In genomic region chr20:8153281-8153908, GRCh38 we compare ENCODE assay signal across 9 cellular contexts. TPM values are rescaled to one million over a fixed set of nuclear protein-coding genes. Genes with fewer than 3 reads are reported as not detected.
DNase-seq lines count a peak whose midpoint lies in the region; ATAC-seq, FAIRE-seq and TF ChIP-seq lines count a peak whose summit lies in the region.
"Had no signal": no experiment of that assay in that cellular context is flagged by ENCODE, and none has a peak within 500 bp of the region (broad histone marks: within the 10 kb centered on the region; RNA-seq: fewer than 3 reads in every experiment).

No MANE protein-coding gene starts in this region.

- WGBS in SK-N-SH (ENCODE audit: low lambda C conversion rate), result 59% methylated on average over 3 of the region's 3 CpGs
- 18% methylated on average over 3 of the region's 3 CpGs for WGBS in GM12878 (ENCODE audit: insufficient coverage, insufficient replicate concordance, low lambda C conversion rate, missing lambda C conversion rate)
- WGBS in prostate gland, result 11% methylated on average over 3 of the region's 3 CpGs
- no CpG with 5 or more reads among the region's 3 CpGs for WGBS in H9 (ENCODE audit: extremely low coverage, insufficient read length, low lambda C conversion rate)

- TF ChIP-seq RAD21 in SK-N-SH (IDR thresholded peaks at IDR 0.05; ENCODE audit: low read length) (no peak), GM12878 (IDR thresholded peaks at IDR 0.05; ENCODE audit: insufficient read depth, low read depth, low read length) (no peak)

- SMC1A ChIA-PET in GM12878 (lab: Charles Lee; ENCODE audit: uncharacterized antibody, unreplicated experiment), result interaction anchor here (1.2 kb wide), 1 partner anchor 26 kb away, joined by 3 read pairs; no protein-coding TSS in a partner anchor

- H2BK5ac ChIP-seq in H9 (ENCODE audit: insufficient read length, low read length), result no peak overlapping the region

- no peak overlapping the region for H3T11ph ChIP-seq in H9 (ENCODE audit: low read length)

- peaks cover 60% of the 10 kb centered on the region for H3F3A ChIP-seq in SK-N-SH (replicated peaks; ENCODE audit: insufficient read depth)

- H3K27me3 ChIP-seq in SK-N-SH (ENCODE audit: insufficient read depth), result no peaks in the 10 kb centered on the region
- no peaks in the 10 kb centered on the region; a peak in 1 of 4 replicates for H3K27me3 ChIP-seq in GM12878 (replicated peaks in 1 of 2; ENCODE audit: control insufficient read depth in 2 of 2, insufficient read depth in 2 of 2, low read length in 1 of 2)
- no peaks in the 10 kb centered on the region for H3K27me3 ChIP-seq in prostate gland (replicated peaks; ENCODE audit: insufficient read depth)
- H3K27me3 ChIP-seq in H9 (ENCODE audit: insufficient read depth, low read length), result no peaks in the 10 kb centered on the region
- H3K27me3 ChIP-seq: left lung had no signal

- H3K9me3 ChIP-seq in SK-N-SH (no peaks in the 10 kb centered on the region), GM12878 (replicated peaks; ENCODE audit: control insufficient read depth, insufficient read depth, low read length) (no peaks in the 10 kb centered on the region; the same call in 2 of the 3 replicates), prostate gland (no peaks in the 10 kb centered on the region), H9 (ENCODE audit: control insufficient read depth, low read depth, low read length) (no peaks in the 10 kb centered on the region)
- H3K9me3 ChIP-seq: left lung had no signal

- H3K18ac ChIP-seq in H9 (ENCODE audit: insufficient read length, low read depth, low read length), result no peak overlapping the region

- no peak overlapping the region; a peak in 1 of 7 replicates for H3K27ac Mint-ChIP-seq in H9

- ATAC-seq in SK-N-SH treated with all-trans-retinoic acid at 6 μM for 48 hours, result no peak
- peak; percentile 73 for ATAC-seq in HG03378 (IDR thresholded peaks at IDR 0.05; ENCODE audit: unreplicated experiment)
- ATAC-seq in GM12878, result peak; percentile 52
- ATAC-seq: left lung had no signal

- FAIRE-seq in GM12878 (lab: Jason Lieb, UNC), result no peak

- H3K9me2 ChIP-seq in SK-N-SH, result no peaks in the 10 kb centered on the region

- H3K4me3 ChIP-seq in SK-N-SH (ENCODE audit: low read depth in 2 of 2, low read length in 1 of 2), result no peak overlapping the region
- H3K4me3 ChIP-seq in GM12878, result no peak overlapping the region
- no peak overlapping the region for H3K4me3 ChIP-seq in prostate gland
- H3K4me3 ChIP-seq: left lung had no signal

- intact Hi-C loops in GM12878 (cut with micrococcal nuclease; ENCODE audit: unreplicated experiment), result loop anchor here (5.0 kb wide), 1 partner anchor 49 kb away; no protein-coding TSS in a partner anchor
- intact Hi-C loops in prostate gland (cut with DNase I), result no loop called here
- intact Hi-C loops in posterior vena cava (cut with DNase I), result no loop called here

- no peak overlapping the region for H3K9ac ChIP-seq in SK-N-SH
- H3K9ac ChIP-seq in GM12878 (ENCODE audit: control insufficient read depth, insufficient read depth, low read length), result no peak overlapping the region
- H3K9ac ChIP-seq in H9 (ENCODE audit: extremely low read depth, insufficient read length, low read length), result no peak overlapping the region

- H3K36me3 Mint-ChIP-seq in H9 (ENCODE audit: insufficient read depth in 1 of 3, low read depth in 3 of 3), result peaks cover 6% of the 10 kb centered on the region in 3 experiments

- H3K4me3 Mint-ChIP-seq in H9, result no peak overlapping the region

- TF ChIP-seq EP300 in SK-N-SH (IDR thresholded peaks at IDR 0.05; ENCODE audit: borderline replicate concordance in 1 of 2, low read depth in 1 of 2, low read length in 1 of 2), result no peak
- no peak for TF ChIP-seq EP300 in GM12878 (IDR thresholded peaks at IDR 0.05; ENCODE audit: borderline replicate concordance in 1 of 2, control insufficient read depth in 1 of 2, low read depth in 2 of 2, low read length in 2 of 2)

- no peak overlapping the region for H2BK120ac ChIP-seq in H9 (ENCODE audit: low read depth, low read length, poor library complexity, severe bottlenecking)

- no peaks in the 10 kb centered on the region for H3K4me1 Mint-ChIP-seq in H9

- POLR2A ChIA-PET in SK-N-SH (lab: Yijun Ruan, JAX) (no interaction called here), GM12878 (lab: Charles Lee) (no interaction called here)

- peak overlapping the region; percentile 66; the same call in 1 of the 2 replicates for H3K4me2 ChIP-seq in SK-N-SH
- no peak overlapping the region for H3K4me2 ChIP-seq in GM12878 (ENCODE audit: control insufficient read depth, insufficient read depth)
- no peak overlapping the region for H3K4me2 ChIP-seq in H9 (ENCODE audit: insufficient read depth, insufficient read length, low read length)

- H2BK20ac ChIP-seq in H9 (ENCODE audit: low read depth, low read length, poor library complexity, severe bottlenecking), result no peak overlapping the region

- no peak overlapping the region for H3K56ac ChIP-seq in H9 (ENCODE audit: insufficient read length, low read depth, low read length)

- no peak overlapping the region for H2AK5ac ChIP-seq in H9 (ENCODE audit: insufficient read length, low read length)

- no peak overlapping the region for H4K91ac ChIP-seq in H9 (ENCODE audit: insufficient read length, low read depth, low read length)

- H2BK15ac ChIP-seq in H9 (ENCODE audit: low read depth, low read length), result no peak overlapping the region

- RAD21 ChIA-PET in GM12878 (lab: Charles Lee; ENCODE audit: unreplicated experiment), result no interaction called here

- H3K14ac ChIP-seq in H9 (ENCODE audit: insufficient read depth, low read length), result no peak overlapping the region

- H4K8ac ChIP-seq in H9 (replicated peaks; ENCODE audit: insufficient read length, low read depth, low read length), result no peak overlapping the region

- in situ Hi-C loops in GM12878 (cut with MboI), result no loop called here

- H3K4me1 ChIP-seq in SK-N-SH (ENCODE audit: control insufficient read depth in 1 of 2, insufficient read depth in 2 of 2, low read depth in 1 of 2, low read length in 1 of 2), result peaks cover 5 to 78% of the 10 kb centered on the region in 2 experiments; a peak in 3 of 4 replicates
- no peaks in the 10 kb centered on the region for H3K4me1 ChIP-seq in GM12878 (ENCODE audit: control insufficient read depth, insufficient read depth, low read length)
- peaks cover 7% of the 10 kb centered on the region for H3K4me1 ChIP-seq in prostate gland (replicated peaks)
- H3K4me1 ChIP-seq in H9 (ENCODE audit: insufficient read depth, low read length), result no peaks in the 10 kb centered on the region

- CTCF ChIA-PET in SK-N-SH (lab: Yijun Ruan, JAX), result interaction anchor here (0.7 to 1.1 kb wide), 2 partner anchors 18 to 236 kb away, joined by 3 read pairs; no protein-coding TSS in a partner anchor
- CTCF ChIA-PET in GM12878 (lab: Yijun Ruan, JAX), result interaction anchor here (0.8 kb wide), 1 partner anchor 87 kb away, joined by 3 read pairs; no protein-coding TSS in a partner anchor

- H3K27ac ChIP-seq in SK-N-SH (ENCODE audit: low read depth in 2 of 2, low read length in 1 of 2), result peak overlapping the region; percentile 70 to 76; a peak in 3 of 4 replicates
- H3K27ac ChIP-seq in GM12878 (ENCODE audit: control insufficient read depth, insufficient read depth), result no peak overlapping the region
- no peak overlapping the region for H3K27ac ChIP-seq in prostate gland
- H3K27ac ChIP-seq in H9 (ENCODE audit: insufficient read length, low read depth, low read length), result no peak overlapping the region
- H3K27ac ChIP-seq: left lung had no signal

- DNase-seq in SK-N-SH, result no peak
- peak; percentile 51 for DNase-seq in GM12878 (ENCODE audit: low read depth, low spot score)
- DNase-seq in prostate gland (ENCODE audit: low spot score), result peak; percentile 13
- DNase-seq in NCI-H187 treated with DMSO at 0.1 percent for 48 hours (lab: John Stamatoyannopoulos, UW), result no peak
- no peak for DNase-seq in posterior vena cava (ENCODE audit: low spot score)
- no peak for DNase-seq in H9
- DNase-seq: left lung had no signal

- H2BK12ac ChIP-seq in H9 (ENCODE audit: insufficient read length, low read depth, low read length), result no peak overlapping the region

- TF ChIP-seq POLR2A in GM12878 (IDR thresholded peaks at IDR 0.05; ENCODE audit: low read depth, low read length) (no peak), prostate gland (IDR thresholded peaks at IDR 0.05) (no peak)

- no peak overlapping the region for H2AFZ ChIP-seq in SK-N-SH (ENCODE audit: low read depth)
- no peak overlapping the region for H2AFZ ChIP-seq in GM12878 (ENCODE audit: control insufficient read depth, low read depth, low read length)
- H2AFZ ChIP-seq in H9 (ENCODE audit: low read length), result no peak overlapping the region

- no peaks in the 10 kb centered on the region for H4K20me1 ChIP-seq in SK-N-SH (ENCODE audit: insufficient read depth)
- no peaks in the 10 kb centered on the region for H4K20me1 ChIP-seq in GM12878 (ENCODE audit: control insufficient read depth, insufficient read depth)
- no peaks in the 10 kb centered on the region for H4K20me1 ChIP-seq in H9 (ENCODE audit: control insufficient read depth, insufficient read depth, insufficient read length)

- peaks cover 61% of the 10 kb centered on the region for H3K79me2 ChIP-seq in SK-N-SH (ENCODE audit: insufficient read depth)
- no peaks in the 10 kb centered on the region for H3K79me2 ChIP-seq in GM12878 (ENCODE audit: control insufficient read depth, insufficient read depth, low read length)
- H3K79me2 ChIP-seq in H9 (ENCODE audit: insufficient read depth, low read length), result no peaks in the 10 kb centered on the region

- peaks cover 6% of the 10 kb centered on the region in 2 experiments; a peak in 4 of 5 replicates for H3K9me3 Mint-ChIP-seq in H9

- H3K36me3 ChIP-seq in SK-N-SH (replicated peaks in 1 of 2; ENCODE audit: control insufficient read depth in 1 of 2, insufficient read depth in 2 of 2, low read length in 1 of 2) (peaks cover 3 to 8% of the 10 kb centered on the region in 2 experiments), GM12878 (ENCODE audit: control insufficient read depth in 2 of 2, insufficient read depth in 2 of 2, low read length in 1 of 2) (no peaks in the 10 kb centered on the region), prostate gland (no peaks in the 10 kb centered on the region)
- H3K36me3 ChIP-seq: left lung had no signal

- BruUV-seq in GM12878 (replicated peaks; lab: Mats Ljungman, UMichigan), result no TSS peak

- no peak overlapping the region for H3K4ac ChIP-seq in H9 (ENCODE audit: low read depth, low read length)

- H3K27me3 Mint-ChIP-seq in H9 (ENCODE audit: low read depth), result no peaks in the 10 kb centered on the region

- no peaks in the 10 kb centered on the region for H3K23me2 ChIP-seq in H9 (ENCODE audit: insufficient read length, low read depth, low read length, poor library complexity, severe bottlenecking)

- TF ChIP-seq CTCF in SK-N-SH (IDR thresholded peaks at IDR 0.05) (no peak), GM12878 (IDR thresholded peaks at IDR 0.05 in 2 of 3, conservative IDR thresholded peaks at IDR 0.05 in 1 of 3; ENCODE audit: control insufficient read depth in 2 of 3, extremely low read depth in 1 of 3, insufficient read depth in 1 of 3, low read depth in 3 of 3, low read length in 3 of 3) (no peak), prostate gland (IDR thresholded peaks at IDR 0.05) (no peak), H9 (conservative IDR thresholded peaks at IDR 0.05) (no peak)

- H4K5ac ChIP-seq in H9 (ENCODE audit: insufficient read length, low read depth, low read length), result no peak overlapping the region

- H3K23ac ChIP-seq in H9 (ENCODE audit: insufficient read length, low read depth, low read length), result no peak overlapping the region

- H3K79me1 ChIP-seq in H9 (ENCODE audit: insufficient read depth, low read depth, low read length, poor library complexity, severe bottlenecking), result no peaks in the 10 kb centered on the region

RNA-seq across cellular contexts. Expression of gene PLCB1, which starts 21.3 kb away (rescaled TPM):
- polyA plus RNA-seq in SK-N-SH (2012; rRNA removed) (10.5 and 13.0 TPM in 2 replicates), GM12878 (2011; rRNA removed) (5.3 and 7.7 TPM in 2 replicates), GM12878 (2014; fragmentation: Illumina TruSeq; extraction: Trizol) (0.06 and 0.12 TPM in 2 replicates), GM12878 (2014; fragmentation: Nextera tagmentation; extraction: Ambion mirVana) (under 1 TPM in 1 of 2 experiments, not detected in 1; 0.05 TPM), GM12878 (2014; rRNA removed) (0.06 and 0.17 TPM in 2 replicates), GM12878 (2016; fragmentation: Nextera tagmentation; extraction: Ambion mirVana) (under 1 TPM; 0.10 to 0.16 TPM)
- polyA plus RNA-seq in SK-N-SH (2012; cell fraction: cytosol; rRNA removed), result 14.4 and 19.7 TPM in 2 replicates
- 8.6 and 13.2 TPM in 2 replicates for polyA plus RNA-seq in SK-N-SH (2012; cell fraction: nucleus; rRNA removed)
- total RNA-seq in GM12878 (2013; cell fraction: nucleolus; rRNA removed), result 70.7 and 70.9 TPM in 2 replicates
- total RNA-seq in GM12878 (2014; rRNA removed) (0.23 and 0.76 TPM in 2 replicates), GM12878 (2014; rRNA removed; fragmentation: Illumina TruSeq; extraction: Trizol) (0.09 and 0.27 TPM in 2 replicates), GM12878 (2021) (0.36 and 0.48 TPM in 2 replicates), prostate gland (10 to 100 TPM; 24.3 to 26.3 TPM), posterior vena cava (10 to 100 TPM; 16.9 to 20.8 TPM), H9 (2021) (11.1 and 11.5 TPM in 2 replicates)
- 0.25 TPM for polyA plus RNA-seq in GM12878 (2011; ENCODE audit: low read depth)
- polyA plus RNA-seq in GM12878 (2011; cell fraction: cytosol; rRNA removed), result 2.3 and 2.9 TPM in 2 replicates
- polyA plus RNA-seq in GM12878 (2011; cell fraction: nucleus; rRNA removed), result 6.1 and 6.2 TPM in 2 replicates
- 0.08 TPM in 1 of 2 replicates, not detected in the other for polyA plus RNA-seq in GM12878 (2012)
- polyA minus RNA-seq in GM12878 (2011; rRNA and poly(A)+ RNA removed), result 16.2 and 18.2 TPM in 2 replicates
- polyA minus RNA-seq in GM12878 (2011; cell fraction: cytosol; rRNA and poly(A)+ RNA removed), result 1.9 and 4.2 TPM in 2 replicates
- polyA minus RNA-seq in GM12878 (2011; cell fraction: nucleus; rRNA and poly(A)+ RNA removed), result 38.3 and 61.8 TPM in 2 replicates

Comparison
In these comparisons a context has a peak if more than half of its experiments do, and no peak if none do; other contexts are left out.
1. DNase-seq: peak in GM12878 (single experiment) and prostate gland (single experiment); none in SK-N-SH (single experiment), NCI-H187 treated with DMSO at 0.1 percent for 48 hours (single experiment), posterior vena cava (single experiment) and H9 (single experiment).
2. H3K27ac ChIP-seq: peak in SK-N-SH (2 of 2); none in GM12878 (single experiment), prostate gland (0 of 2) and H9 (single experiment).